20 cellular contexts compared by ENCODE assay signal in the genomic region with DNA sequence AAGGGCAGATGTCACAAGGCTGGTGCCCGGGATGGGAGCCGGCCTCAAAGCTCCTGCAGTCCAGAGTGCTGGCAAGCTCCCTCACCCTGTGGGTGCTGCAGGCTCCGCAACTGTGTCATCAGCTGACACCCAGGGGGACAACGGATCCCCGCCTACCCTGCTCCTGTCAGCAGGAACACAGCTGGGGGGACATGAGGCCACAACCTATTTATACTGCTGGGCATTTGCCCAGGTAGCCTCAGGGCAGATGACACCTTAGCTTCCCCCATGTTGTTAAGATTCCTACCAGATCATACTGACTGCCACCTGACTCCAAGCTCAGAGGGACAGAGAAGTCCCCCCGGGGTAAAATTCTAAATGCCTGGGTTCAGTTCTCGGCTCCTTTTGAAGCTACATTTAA. TPM values are rescaled to one million over a fixed set of nuclear protein-coding genes. Genes with fewer than 3 reads are reported as not detected.
DNase-seq lines count a peak whose midpoint lies in the region; ATAC-seq and TF ChIP-seq lines count a peak whose summit lies in the region.
"Had no signal": no experiment of that assay in that cellular context is flagged by ENCODE, and none has a peak within 500 bp of the region (broad histone marks: within the 10 kb centered on the region; RNA-seq: fewer than 3 reads in every experiment).

No MANE protein-coding gene starts in this region.

- H3K9me3 ChIP-seq in CD4-positive, alpha-beta T cell (ENCODE audit: control insufficient read depth, low read length): no peaks in the 10 kb centered on the region
- H3K9me3 ChIP-seq: ascending aorta, BLaER1 had no signal

- H3K27me3 ChIP-seq in CD4-positive, alpha-beta T cell (ENCODE audit: control insufficient read depth, insufficient read depth, low read length): no peaks in the 10 kb centered on the region
- H3K27me3 ChIP-seq: ascending aorta had no signal

- no peak for TF ChIP-seq CTCF in CD4-positive, alpha-beta T cell (IDR thresholded peaks at IDR 0.05)
- TF ChIP-seq CTCF in HFFc6 (IDR thresholded peaks at IDR 0.05): no peak

- H3K4me1 Mint-ChIP-seq in CD4-positive, alpha-beta T cell (ENCODE audit: low read depth): peaks cover 21% of the 10 kb centered on the region
- H3K4me1 Mint-ChIP-seq in HFFc6 (ENCODE audit: low read depth): no peaks in the 10 kb centered on the region

- intact Hi-C loops in CD4-positive, alpha-beta T cell (cut with DNase I, micrococcal nuclease): no loop called here
- intact Hi-C loops in cardiac septum (cut with DNase I): no loop called here

- POLR2A ChIA-PET in CD4-positive, alpha-beta T cell (lab: Charles Lee): interaction anchor here (0.8 to 1.6 kb wide), 3 partner anchors 13 to 26 kb away, joined by 3 to 6 read pairs (median 5); a partner anchor contains a TSS

- CTCF ChIA-PET in CD4-positive, alpha-beta T cell (lab: Charles Lee): interaction anchor here (3.9 kb wide), 1 partner anchor 15 kb away, joined by 18 read pairs; a partner anchor contains a TSS

- ATAC-seq in CD4-positive, alpha-beta T cell (ENCODE audit: poor library complexity): no peak
- ATAC-seq in HG02642 (IDR thresholded peaks at IDR 0.05; ENCODE audit: poor library complexity, unreplicated experiment): no peak
- ATAC-seq: naive thymus-derived CD4-positive, alpha-beta T cell had no signal

- peaks cover 9% of the 10 kb centered on the region for H3K36me3 Mint-ChIP-seq in CD4-positive, alpha-beta T cell (ENCODE audit: low read depth)
- H3K36me3 Mint-ChIP-seq in HFFc6 (ENCODE audit: low read depth): no peaks in the 10 kb centered on the region; the same call in 1 of the 2 replicates

- DNase-seq in CD4-positive, alpha-beta T cell: no peak
- DNase-seq in NCI-H146 treated with DMSO at 0.1 percent for 48 hours (lab: John Stamatoyannopoulos, UW; ENCODE audit: unreplicated experiment): peak; percentile 75
- DNase-seq in cardiac septum (ENCODE audit: low spot score): peak; percentile 85
- DNase-seq in myocyte (ENCODE audit: low read depth): peak; percentile 78
- DNase-seq in HFFc6: no peak
- no peak for DNase-seq in cortex of kidney (lab: John Stamatoyannopoulos, UW)
- DNase-seq in activated CD8-positive, alpha-beta memory T cell treated with anti-CD3 and anti-CD28 coated beads for 24 hours: no peak
- DNase-seq: activated CD4-positive, alpha-beta T cell treated with anti-CD3 and anti-CD28 coated beads, Interleukin-2, amount 50 U/mL, for 4 hours; activated naive CD4-positive, alpha-beta T cell treated with anti-CD3 and anti-CD28 coated beads, Interleukin-2, amount 10 ng/mL, durations not matched to agents 7 days and 5 days; activated T-cell treated with anti-CD3 and anti-CD28 coated beads, Interleukin-2, amount 50 U/mL, for 1 hour; DMS153; mammary epithelial cell; naive thymus-derived CD4-positive, alpha-beta T cell; NCI-H1092; NCI-H526; stimulated activated CD4-positive, alpha-beta T cell treated with anti-CD3 and anti-CD28 coated beads, Interleukin-4, amount 100 ng/mL, for 24 hours had no signal

- H3K27ac ChIP-seq in CD4-positive, alpha-beta T cell (ENCODE audit: low read depth, low read length): no peak overlapping the region
- H3K27ac ChIP-seq: ascending aorta, BLaER1 had no signal

- H3K27ac Mint-ChIP-seq in CD4-positive, alpha-beta T cell: peak overlapping the region; percentile 65
- H3K27ac Mint-ChIP-seq in HFFc6: no peak overlapping the region

- no peak overlapping the region for H3K4me3 Mint-ChIP-seq in CD4-positive, alpha-beta T cell
- no peak overlapping the region for H3K4me3 Mint-ChIP-seq in HFFc6
- H3K4me3 Mint-ChIP-seq: activated naive CD4-positive, alpha-beta T cell treated with anti-CD3 and anti-CD28 coated beads, Interleukin-2, amount 10 ng/mL, durations not matched to agents 7 days and 5 days; naive thymus-derived CD4-positive, alpha-beta T cell; T-helper 1 cell treated with Interleukin-12 subunit alpha and Interleukin-12 subunit beta and Interleukin-4 antibody, amounts not matched to agents 30 μg/mL and 1 μg/mL, for 36 hours had no signal

- H3K9me3 Mint-ChIP-seq in CD4-positive, alpha-beta T cell: no peaks in the 10 kb centered on the region
- no peaks in the 10 kb centered on the region for H3K9me3 Mint-ChIP-seq in HFFc6
- H3K9me3 Mint-ChIP-seq: activated naive CD4-positive, alpha-beta T cell treated with anti-CD3 and anti-CD28 coated beads, Interleukin-2, amount 10 ng/mL, durations not matched to agents 7 days and 5 days; T-helper 1 cell treated with Interleukin-12 subunit alpha and Interleukin-12 subunit beta and Interleukin-4 antibody, amounts not matched to agents 30 μg/mL and 1 μg/mL, for 36 hours had no signal

- H3K27me3 Mint-ChIP-seq in CD4-positive, alpha-beta T cell: no peaks in the 10 kb centered on the region
- H3K27me3 Mint-ChIP-seq in HFFc6 (ENCODE audit: insufficient read depth): peaks cover 2% of the 10 kb centered on the region; the same call in 1 of the 2 replicates
- H3K27me3 Mint-ChIP-seq: activated naive CD4-positive, alpha-beta T cell treated with anti-CD3 and anti-CD28 coated beads, Interleukin-2, amount 10 ng/mL, durations not matched to agents 7 days and 5 days; naive thymus-derived CD4-positive, alpha-beta T cell had no signal

RNA-seq across cellular contexts. Expression of a gene that starts 1.2 kb away (rescaled TPM):
- total RNA-seq in CD4-positive, alpha-beta T cell: 10 to 100 TPM in 1 of 2 experiments, 1 to 10 TPM in 1; 6.2 to 10.4 TPM
- total RNA-seq in cardiac septum (10.6 TPM), myocyte (3.4 and 4.3 TPM in 2 replicates)
- polyA plus RNA-seq in myocyte (2012): 2.6 TPM
- total RNA-seq in HFFc6 (2021; fragmentation: NEBNext Ultra II Directional; extraction: Animal tissue kit (Norgen Biotek cat#: 25700)): 1 to 10 TPM in 4 of 6 experiments, under 1 TPM in 2; 0.71 to 1.8 (median 1.3) TPM

RNA-seq across cellular contexts. Expression of a gene that starts 15.2 kb away (rescaled TPM):
- 10 to 100 TPM; 17.2 to 18.3 TPM for total RNA-seq in CD4-positive, alpha-beta T cell
- total RNA-seq in cardiac septum (15.2 TPM), myocyte (10.5 and 15.6 TPM in 2 replicates)
- polyA plus RNA-seq in myocyte (2012): 14.9 TPM
- 10 to 100 TPM; 14.7 to 16.3 (median 15.3) TPM for total RNA-seq in HFFc6 (2021; fragmentation: NEBNext Ultra II Directional; extraction: Animal tissue kit (Norgen Biotek cat#: 25700))

RNA-seq across cellular contexts. Expression of a gene that starts 26.5 kb away (rescaled TPM):
- total RNA-seq in CD4-positive, alpha-beta T cell: 10 to 100 TPM; 48.7 to 53.5 TPM
- total RNA-seq in cardiac septum: 10.7 TPM
- total RNA-seq in myocyte: 5.5 and 8.7 TPM in 2 replicates
- polyA plus RNA-seq in myocyte (2012): 15.1 TPM
- 1 to 10 TPM; 6.3 to 10.0 (median 8.5) TPM for total RNA-seq in HFFc6 (2021; fragmentation: NEBNext Ultra II Directional; extraction: Animal tissue kit (Norgen Biotek cat#: 25700))

RNA-seq across cellular contexts. Expression of a gene that starts 27.3 kb away (rescaled TPM):
- total RNA-seq in CD4-positive, alpha-beta T cell: 10 to 100 TPM; 55.8 to 56.8 TPM
- 25.6 TPM for total RNA-seq in cardiac septum
- 74.5 and 88.9 TPM in 2 replicates for total RNA-seq in myocyte
- 31.1 TPM for polyA plus RNA-seq in myocyte (2012)
- 10 to 100 TPM; 11.6 to 13.7 (median 12.7) TPM for total RNA-seq in HFFc6 (2021; fragmentation: NEBNext Ultra II Directional; extraction: Animal tissue kit (Norgen Biotek cat#: 25700))

Comparison
In these comparisons a context has a peak if more than half of its experiments do, and no peak if none do; other contexts are left out.
1. DNase-seq: peak in NCI-H146 treated with DMSO at 0.1 percent for 48 hours (single experiment), cardiac septum (single experiment) and myocyte (single experiment); none in CD4-positive, alpha-beta T cell (0 of 10), HFFc6 (single experiment), cortex of kidney (single experiment) and activated CD8-positive, alpha-beta memory T cell treated with anti-CD3 and anti-CD28 coated beads for 24 hours (single experiment).